Comparison of ENCODE assay signal across 10 cellular contexts in the genomic region with DNA sequence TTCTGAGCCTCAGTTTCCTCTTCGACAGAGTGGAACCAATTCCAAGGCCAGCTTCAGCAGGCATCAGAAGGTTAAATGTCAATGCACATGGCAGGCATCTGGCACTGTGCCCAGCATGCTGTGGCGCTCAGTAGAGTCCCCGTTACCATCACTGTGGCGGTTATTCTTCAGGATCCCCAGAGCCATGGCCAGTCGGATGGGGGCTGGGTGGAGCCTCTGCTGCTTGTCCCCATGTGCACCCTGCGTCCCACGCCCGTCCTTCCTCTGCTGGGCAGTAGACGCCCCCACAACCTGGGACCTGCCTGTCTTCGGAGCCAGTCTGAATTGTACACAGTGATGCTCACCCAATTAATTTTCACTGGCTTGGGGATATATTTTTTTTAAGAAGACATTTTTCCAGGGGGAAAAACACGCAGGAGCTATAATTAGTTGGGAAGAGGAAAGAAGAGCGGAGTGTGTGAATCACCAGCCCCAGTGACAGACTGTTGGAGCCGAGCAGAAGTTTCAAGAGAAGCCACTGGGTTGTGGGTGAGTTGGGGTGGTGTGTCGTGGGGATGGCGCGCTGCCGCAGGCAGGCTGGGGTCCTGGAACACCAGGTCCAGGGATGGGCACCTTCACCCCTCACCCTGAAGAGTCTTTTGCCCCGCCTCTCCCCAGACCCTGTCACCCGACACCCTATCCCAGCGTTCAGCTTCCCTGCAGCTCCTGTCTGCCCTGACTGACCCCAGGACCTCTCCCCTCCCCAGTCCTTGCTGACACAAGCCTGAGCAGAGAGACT. TPM values are rescaled to one million over a fixed set of nuclear protein-coding genes. Genes with fewer than 3 reads are reported as not detected.
DNase-seq lines count a peak whose midpoint lies in the region; ATAC-seq and TF ChIP-seq lines count a peak whose summit lies in the region.
"Had no signal": no experiment of that assay in that cellular context is flagged by ENCODE, and none has a peak within 500 bp of the region (broad histone marks: within the 10 kb centered on the region; RNA-seq: fewer than 3 reads in every experiment).

No MANE protein-coding gene starts in this region.

- TF ChIP-seq CTCF in left ventricle myocardium inferior (IDR thresholded peaks at IDR 0.05; ENCODE audit: borderline replicate concordance) (no peak), upper lobe of left lung (IDR thresholded peaks at IDR 0.05) (no peak)

- H3K9me3 ChIP-seq in left ventricle myocardium inferior (replicated peaks) (no peaks in the 10 kb centered on the region), upper lobe of left lung (no peaks in the 10 kb centered on the region)
- H3K9me3 ChIP-seq: body of pancreas, HAP-1 had no signal

- no peaks in the 10 kb centered on the region for H3K27me3 ChIP-seq in left ventricle myocardium inferior (ENCODE audit: low read depth)
- no peaks in the 10 kb centered on the region for H3K27me3 ChIP-seq in upper lobe of left lung
- H3K27me3 ChIP-seq: body of pancreas had no signal

- H3K36me3 ChIP-seq in left ventricle myocardium inferior (no peaks in the 10 kb centered on the region), upper lobe of left lung (no peaks in the 10 kb centered on the region)
- H3K36me3 ChIP-seq: HAP-1 had no signal

- no peak for ATAC-seq in upper lobe of left lung (ENCODE audit: low FRiP score in 2 of 2)

- WGBS in upper lobe of left lung, 2 donors, result 69% methylated on average over 15 to 20 of the region's 20 CpGs

- H3K4me3 ChIP-seq in left ventricle myocardium inferior, result peak overlapping the region; percentile 65
- H3K4me3 ChIP-seq in upper lobe of left lung, result peak overlapping the region in 3 of 4 donors; percentile 3 to 33 (median 4)
- H3K4me3 ChIP-seq: body of pancreas, HAP-1 had no signal

- intact Hi-C loops in left ventricle myocardium inferior (cut with micrococcal nuclease), result no loop called here

- H3K4me1 ChIP-seq in left ventricle myocardium inferior (peaks cover 96% of the 10 kb centered on the region), upper lobe of left lung (peaks cover 15 to 42% (median 31%) of the 10 kb centered on the region in 4 donors)
- H3K4me1 ChIP-seq: body of pancreas, HAP-1 had no signal

- TF ChIP-seq POLR2A in upper lobe of left lung (IDR thresholded peaks at IDR 0.05), result no peak

- DNase-seq in NCI-H748 (lab: John Stamatoyannopoulos, UW; ENCODE audit: unreplicated experiment), result peak; percentile 32
- DNase-seq in NCI-H748 treated with DMSO at 0.1 percent for 48 hours (lab: John Stamatoyannopoulos, UW), result no peak
- peak; percentile 69 for DNase-seq in left ventricle myocardium inferior
- peak in 1 of 2 donors; percentile 49 for DNase-seq in upper lobe of left lung
- no peak for DNase-seq in NCI-H2081 treated with DMSO at 0.1 percent for 48 hours (lab: John Stamatoyannopoulos, UW)
- no peak for DNase-seq in HPDE6-E6E7 (ENCODE audit: extremely low spot score)
- DNase-seq: activated CD4-positive, alpha-beta T cell treated with anti-CD3 and anti-CD28 coated beads, Interleukin-2, amount 10 ng/mL, durations not matched to agents 7 days and 5 days; AML-193 had no signal

- TF ChIP-seq EP300 in upper lobe of left lung (IDR thresholded peaks at IDR 0.05), result peak in 1 of 4 donors; percentile 57

- peak overlapping the region; percentile 92 for H3K27ac ChIP-seq in left ventricle myocardium inferior (replicated peaks)
- peak overlapping the region; percentile 38 to 81 (median 76) for H3K27ac ChIP-seq in upper lobe of left lung
- H3K27ac ChIP-seq: body of pancreas had no signal

RNA-seq across cellular contexts. Expression of a gene that starts 26.8 kb away (rescaled TPM):
- 621 TPM for total RNA-seq in left ventricle myocardium inferior
- total RNA-seq in upper lobe of left lung, result 1,000 to 10,000 TPM in 1 of 6 donors, 100 to 1,000 TPM in 5; 306 to 1,159 (median 770) TPM

RNA-seq across cellular contexts. Expression of a gene that starts 33.9 kb away (rescaled TPM):
- total RNA-seq in left ventricle myocardium inferior (23.1 TPM), upper lobe of left lung (10 to 100 TPM; 24.1 to 49.1 (median 35.3) TPM)

RNA-seq across cellular contexts. Expression of a gene that starts 39.2 kb away (rescaled TPM):
- total RNA-seq in left ventricle myocardium inferior, result 20.2 TPM
- 10 to 100 TPM; 17.4 to 65.0 (median 35.9) TPM for total RNA-seq in upper lobe of left lung

RNA-seq across cellular contexts. Expression of a gene that starts 47.6 kb away (rescaled TPM):
- total RNA-seq in left ventricle myocardium inferior (25.8 TPM), upper lobe of left lung (10 to 100 TPM; 15.7 to 44.5 (median 26.3) TPM)

RNA-seq across cellular contexts. Expression of a gene that starts 48.7 kb away (rescaled TPM):
- 14.6 TPM for total RNA-seq in left ventricle myocardium inferior
- 10 to 100 TPM; 35.6 to 62.6 (median 50.0) TPM for total RNA-seq in upper lobe of left lung

Comparison
In these comparisons a context has a peak if more than half of its experiments do, and no peak if none do; other contexts are left out.
1. DNase-seq: peak in NCI-H748 (single experiment) and left ventricle myocardium inferior (single experiment); none in NCI-H748 treated with DMSO at 0.1 percent for 48 hours (single experiment), NCI-H2081 treated with DMSO at 0.1 percent for 48 hours (single experiment) and HPDE6-E6E7 (single experiment).